Comparison of ENCODE assay signal across 11 cellular contexts in the genomic region with DNA sequence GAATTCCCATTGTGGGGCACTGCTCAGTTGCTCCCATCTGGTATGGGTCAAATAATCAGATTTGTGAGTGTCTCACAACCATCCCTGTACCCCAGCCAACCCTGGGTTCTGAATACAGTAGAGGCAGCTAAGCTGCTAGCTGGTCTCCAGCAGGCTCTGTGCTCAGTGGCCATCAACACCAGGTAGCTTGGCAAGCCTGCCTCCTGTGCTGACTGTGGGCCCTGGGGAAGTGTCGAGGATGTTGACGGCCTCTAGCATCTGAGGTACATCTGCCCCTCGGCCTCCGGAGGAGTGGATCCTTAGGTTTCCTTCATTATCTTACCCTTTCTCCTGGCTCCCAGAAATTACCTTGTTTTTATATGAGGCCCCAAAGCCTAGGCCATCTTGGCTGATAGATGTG. TPM values are rescaled to one million over a fixed set of nuclear protein-coding genes. Genes with fewer than 3 reads are reported as not detected.
DNase-seq lines count a peak whose midpoint lies in the region; ATAC-seq lines count a peak whose summit lies in the region.
"Had no signal": no experiment of that assay in that cellular context is flagged by ENCODE, and none has a peak within 500 bp of the region (broad histone marks: within the 10 kb centered on the region; RNA-seq: fewer than 3 reads in every experiment).

No MANE protein-coding gene starts in this region.

- DNase-seq in right cardiac atrium (no peak), left cardiac atrium (no peak), caudate nucleus (lab: John Stamatoyannopoulos, UW) (peak in 1 of 61 donors; percentile 28), NCI-H1417 treated with DMSO at 0.1 percent for 48 hours (lab: John Stamatoyannopoulos, UW) (no peak)
- DNase-seq in natural killer cell treated with Interleukin-12 subunit alpha and Interleukin-12 subunit beta and Interleukin-15 and Interleukin-18, amount 100 ng/mL, for 72 hours (ENCODE audit: low spot score) = no peak
- no peak for DNase-seq in stimulated activated CD4-positive, alpha-beta T cell treated with anti-CD3 and anti-CD28 coated beads, Interleukin-1b, Interleukin-23, amount 100 ng/mL, for 48 hours
- DNase-seq: activated CD4-positive, alpha-beta T cell treated with anti-CD3 and anti-CD28 coated beads, Interleukin-2, amount 50 U/mL, for 4 hours; KG1; NCI-H526 treated with DMSO at 0.1 percent for 48 hours had no signal

- peak overlapping the region; percentile 65 to 69 for H3K27ac Mint-ChIP-seq in natural killer cell treated with Interleukin-12 subunit alpha and Interleukin-12 subunit beta and Interleukin-15 and Interleukin-18, amount 100 ng/mL, for 72 hours

- no peaks in the 10 kb centered on the region for H3K27me3 ChIP-seq in right cardiac atrium (ENCODE audit: control insufficient read depth, insufficient read depth)

- WGBS in right cardiac atrium = 75% methylated on average over 4 of the region's 4 CpGs

- peaks cover 43% of the 10 kb centered on the region for H3K4me1 ChIP-seq in right cardiac atrium (ENCODE audit: control insufficient read depth, insufficient read depth, low read length)

- peak in 1 of 2 donors; percentile 5 for ATAC-seq in right cardiac atrium
- ATAC-seq in left cardiac atrium = no peak
- ATAC-seq in natural killer cell treated with Interleukin-12 subunit alpha and Interleukin-12 subunit beta and Interleukin-15 and Interleukin-18, amount 100 ng/mL, for 72 hours = no peak
- ATAC-seq in HG03571 (IDR thresholded peaks at IDR 0.05; ENCODE audit: unreplicated experiment) = no peak
- ATAC-seq in GM21367 (IDR thresholded peaks at IDR 0.05; ENCODE audit: unreplicated experiment) = no peak

- no peaks in the 10 kb centered on the region for H3K9me3 ChIP-seq in right cardiac atrium (ENCODE audit: control insufficient read depth, low read length)

- H3K27me3 Mint-ChIP-seq in natural killer cell treated with Interleukin-12 subunit alpha and Interleukin-12 subunit beta and Interleukin-15 and Interleukin-18, amount 100 ng/mL, for 72 hours = no peaks in the 10 kb centered on the region

- no peaks in the 10 kb centered on the region for H3K9me3 Mint-ChIP-seq in natural killer cell treated with Interleukin-12 subunit alpha and Interleukin-12 subunit beta and Interleukin-15 and Interleukin-18, amount 100 ng/mL, for 72 hours

- H3K4me3 ChIP-seq in right cardiac atrium (ENCODE audit: low read length) = no peak overlapping the region

- peaks cover 81 to 87% of the 10 kb centered on the region in 2 donors for H3K4me1 Mint-ChIP-seq in natural killer cell treated with Interleukin-12 subunit alpha and Interleukin-12 subunit beta and Interleukin-15 and Interleukin-18, amount 100 ng/mL, for 72 hours (ENCODE audit: low read depth in 2 of 2)

- H3K27ac ChIP-seq in right cardiac atrium (ENCODE audit: low read length) (peak overlapping the region; percentile 63), caudate nucleus (ENCODE audit: low read depth, low read length) (peak overlapping the region; percentile 71)

- intact Hi-C loops in right cardiac atrium (cut with DNase I) = no loop called here
- intact Hi-C loops in left cardiac atrium (cut with DNase I) = no loop called here

- H3K36me3 Mint-ChIP-seq in natural killer cell treated with Interleukin-12 subunit alpha and Interleukin-12 subunit beta and Interleukin-15 and Interleukin-18, amount 100 ng/mL, for 72 hours = no peaks in the 10 kb centered on the region

- peak overlapping the region; percentile 67 for H3K4me3 Mint-ChIP-seq in natural killer cell treated with Interleukin-12 subunit alpha and Interleukin-12 subunit beta and Interleukin-15 and Interleukin-18, amount 100 ng/mL, for 72 hours

RNA-seq across cellular contexts. Expression of a gene that starts 13.3 kb away (rescaled TPM):
- total RNA-seq in right cardiac atrium (10 to 100 TPM; 28.2 to 35.7 (median 32.1) TPM), left cardiac atrium (10 to 100 TPM; 22.5 to 37.0 TPM)
- 16.3 TPM for polyA plus RNA-seq in right cardiac atrium
- 100 to 1,000 TPM; 112 to 136 TPM for total RNA-seq in natural killer cell treated with Interleukin-12 subunit alpha and Interleukin-12 subunit beta and Interleukin-15 and Interleukin-18, amount 100 ng/mL, for 72 hours

RNA-seq across cellular contexts. Expression of a gene that starts 54.3 kb away (rescaled TPM):
- total RNA-seq in right cardiac atrium = 10 to 100 TPM; 16.9 to 19.2 (median 17.8) TPM
- 9.7 TPM for polyA plus RNA-seq in right cardiac atrium
- total RNA-seq in left cardiac atrium = 10 to 100 TPM; 15.1 to 16.6 TPM
- 10 to 100 TPM; 28.0 to 50.9 TPM for total RNA-seq in natural killer cell treated with Interleukin-12 subunit alpha and Interleukin-12 subunit beta and Interleukin-15 and Interleukin-18, amount 100 ng/mL, for 72 hours
